In the genomic region with DNA sequence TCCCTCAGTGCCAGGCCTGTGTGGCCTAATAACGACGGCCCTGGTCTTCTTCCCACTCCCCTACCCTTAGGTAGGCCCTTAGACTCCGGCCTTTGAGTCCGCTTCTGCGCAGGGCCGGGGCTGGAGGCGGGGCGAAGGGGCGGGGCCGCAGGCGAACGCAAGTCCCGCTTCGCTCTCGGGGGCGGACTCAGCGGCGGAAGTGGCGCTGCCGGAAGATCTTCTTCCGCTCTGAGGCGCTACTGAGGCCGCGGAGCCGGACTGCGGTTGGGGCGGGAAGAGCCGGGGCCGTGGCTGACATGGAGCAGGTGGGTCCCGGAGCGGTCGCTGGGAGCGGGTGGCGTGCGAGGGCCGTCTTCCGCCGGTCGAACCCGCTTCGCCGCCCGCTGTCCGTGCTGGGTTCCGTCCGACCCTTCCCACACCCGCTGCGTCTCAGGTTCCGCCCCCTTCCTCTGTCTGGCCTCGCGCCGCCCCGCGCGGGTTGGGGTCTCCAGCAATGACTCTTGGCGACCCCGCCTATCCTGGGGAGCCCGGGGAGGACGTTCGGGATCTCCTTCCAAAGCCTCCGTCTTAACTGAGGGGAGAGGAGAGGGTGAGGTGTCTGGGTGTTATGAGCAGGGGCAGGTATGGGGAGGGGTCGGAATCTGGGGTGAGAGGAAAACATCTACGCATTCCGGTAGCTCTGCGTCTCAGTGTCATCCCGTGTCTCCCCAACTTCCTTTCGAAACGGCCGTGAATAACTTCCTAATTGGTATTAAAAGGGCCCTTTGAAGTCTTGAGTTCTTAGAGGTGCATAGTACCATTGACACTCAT, we compare ENCODE assay signal across 8 cellular contexts. TPM values are rescaled to one million over a fixed set of nuclear protein-coding genes. Genes with fewer than 3 reads are reported as not detected.
DNase-seq lines count a peak whose midpoint lies in the region; ATAC-seq and TF ChIP-seq lines count a peak whose summit lies in the region.

STARD3 (plus strand) TSS at position 218 of the 810 bp plus-strand sequence. CDS start 16,388 bp downstream, outside the sequence.

- no peaks in the 10 kb centered on the region for H3K36me3 Mint-ChIP-seq in neural crest cell (ENCODE audit: low read depth)

- H3K4me3 Mint-ChIP-seq in neural crest cell, result peak within 1 kb of the TSS; percentile 94
- H3K4me3 Mint-ChIP-seq in stimulated activated naive CD8-positive, alpha-beta T cell treated with anti-CD3 and anti-CD28 coated beads, Interleukin-15, amount 100 ng/mL, for 72 hours, result peak within 1 kb of the TSS; percentile 90 to 96

- peak within 1 kb of the TSS; percentile 90 for H3K27ac Mint-ChIP-seq in neural crest cell (ENCODE audit: unreplicated experiment)
- H3K27ac Mint-ChIP-seq in stimulated activated naive CD8-positive, alpha-beta T cell treated with anti-CD3 and anti-CD28 coated beads, Interleukin-15, amount 100 ng/mL, for 72 hours, result peak within 1 kb of the TSS; percentile 92 to 95

- DNase-seq in DMS79 treated with DMSO at 0.1 percent for 48 hours (lab: John Stamatoyannopoulos, UW) (peak; percentile 76), LoVo (ENCODE audit: low spot score) (peak; percentile 84), SHP77 treated with DMSO at 0.1 percent for 48 hours (lab: John Stamatoyannopoulos, UW) (peak; percentile 27), activated gamma-delta T cell (lab: John Stamatoyannopoulos, UW) (peak; percentile 83), fibroblast of villous mesenchyme (ENCODE audit: low read depth) (peak; percentile 89), neural crest cell (ENCODE audit: low read depth, low spot score) (peak; percentile 87)
- DNase-seq in stimulated activated naive CD8-positive, alpha-beta T cell treated with anti-CD3 and anti-CD28 coated beads, Interleukin-15, amount 100 ng/mL, for 72 hours, result peak; percentile 84 to 90

- TF ChIP-seq CTCF in fibroblast of villous mesenchyme (IDR thresholded peaks at IDR 0.05; ENCODE audit: insufficient read depth, low read depth, low read length) (no peak), neural crest cell (conservative IDR thresholded peaks at IDR 0.05) (no peak)

- ATAC-seq in GM21737 (IDR thresholded peaks at IDR 0.05; ENCODE audit: unreplicated experiment), result peak; percentile 77
- peak; percentile 93 for ATAC-seq in stimulated activated naive CD8-positive, alpha-beta T cell treated with anti-CD3 and anti-CD28 coated beads, Interleukin-15, amount 100 ng/mL, for 72 hours

- peak within 1 kb of the TSS; percentile 97 for H3K4me3 ChIP-seq in fibroblast of villous mesenchyme (ENCODE audit: low read depth, low read length)

- H3K27me3 Mint-ChIP-seq in neural crest cell (ENCODE audit: low read depth), result peaks cover 18% of the 10 kb centered on the region
- peaks cover 2% of the 10 kb centered on the region for H3K27me3 Mint-ChIP-seq in stimulated activated naive CD8-positive, alpha-beta T cell treated with anti-CD3 and anti-CD28 coated beads, Interleukin-15, amount 100 ng/mL, for 72 hours

- H3K4me1 Mint-ChIP-seq in neural crest cell, result peaks cover 45% of the 10 kb centered on the region
- H3K4me1 Mint-ChIP-seq in stimulated activated naive CD8-positive, alpha-beta T cell treated with anti-CD3 and anti-CD28 coated beads, Interleukin-15, amount 100 ng/mL, for 72 hours, result peaks cover 59% of the 10 kb centered on the region

- H3K9me3 Mint-ChIP-seq in neural crest cell, result no peaks in the 10 kb centered on the region
- H3K9me3 Mint-ChIP-seq in stimulated activated naive CD8-positive, alpha-beta T cell treated with anti-CD3 and anti-CD28 coated beads, Interleukin-15, amount 100 ng/mL, for 72 hours, result no peaks in the 10 kb centered on the region

RNA-seq across cellular contexts. Expression of gene STARD3, which starts in this region (rescaled TPM):
- total RNA-seq in fibroblast of villous mesenchyme (23.7 and 42.5 TPM in 2 replicates), neural crest cell (60.6 and 64.8 TPM in 2 replicates)

Comparison
In these comparisons a context has a peak if more than half of its experiments do, and no peak if none do; other contexts are left out.
1. Peak in every context shown above with its lines: DNase-seq, ATAC-seq and H3K4me3 ChIP-seq.
2. DNase-seq: peak in every context shown above with its lines; median percentile 89 in fibroblast of villous mesenchyme; 87 in neural crest cell; 87 in stimulated activated naive CD8-positive, alpha-beta T cell treated with anti-CD3 and anti-CD28 coated beads, Interleukin-15, amount 100 ng/mL, for 72 hours; 84 in LoVo; 83 in activated gamma-delta T cell; 76 in DMS79 treated with DMSO at 0.1 percent for 48 hours; 27 in SHP77 treated with DMSO at 0.1 percent for 48 hours.